Comparison of ENCODE assay signal across 24 cellular contexts in the genomic region with DNA sequence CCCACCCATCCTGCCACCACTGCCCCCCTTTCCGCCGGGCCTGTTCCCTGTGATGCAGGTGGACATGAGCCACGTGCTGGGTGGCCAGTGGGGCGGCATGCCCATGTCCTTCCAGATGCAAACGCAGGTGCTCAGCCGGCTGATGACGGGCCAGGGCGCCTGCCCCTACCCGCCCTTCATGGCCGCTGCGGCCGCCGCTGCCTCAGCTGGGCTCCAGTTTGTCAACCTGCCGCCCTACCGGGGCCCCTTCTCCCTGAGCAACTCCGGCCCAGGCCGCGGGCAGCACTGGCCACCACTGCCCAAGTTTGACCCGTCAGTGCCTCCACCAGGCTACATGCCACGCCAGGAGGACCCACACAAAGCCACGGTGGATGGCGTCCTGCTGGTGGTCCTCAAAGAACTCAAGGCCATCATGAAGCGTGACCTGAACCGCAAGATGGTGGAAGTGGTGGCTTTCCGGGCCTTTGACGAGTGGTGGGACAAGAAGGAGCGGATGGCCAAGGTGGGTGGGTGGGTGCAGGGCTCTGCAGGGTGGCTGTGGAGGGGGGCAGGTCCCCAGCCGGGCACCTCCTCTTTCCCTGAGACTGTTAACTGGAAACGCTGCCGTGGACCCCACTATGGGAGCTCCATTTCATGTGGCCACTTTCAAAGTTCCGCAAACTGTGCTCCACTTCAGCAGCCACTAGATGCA. TPM values are rescaled to one million over a fixed set of nuclear protein-coding genes. Genes with fewer than 3 reads are reported as not detected.
"Had no signal": no experiment of that assay in that cellular context is flagged by ENCODE, and none has a peak within 500 bp of the region (broad histone marks: within the 10 kb centered on the region; RNA-seq: fewer than 3 reads in every experiment).

No MANE protein-coding gene starts in this region.

- H3K9me3 Mint-ChIP-seq: activated B cell treated with CpG ODN at 0.5 μM for 24 hours; activated CD4-positive, alpha-beta memory T cell treated with anti-CD3 and anti-CD28 coated beads, Interleukin-2, amount 10 ng/mL, durations not matched to agents 7 days and 5 days; activated naive CD8-positive, alpha-beta T cell treated with anti-CD3 and anti-CD28 coated beads, Interleukin-2, amount 50 U/mL, for 24 hours; activated T-cell treated with anti-CD3 and anti-CD28 coated beads, Interleukin-2, amount 50 U/mL, for 24 hours; activated T-helper 2 cell treated with anti-CD3 and anti-CD28 coated beads, Interferon-gamma antibody, Interleukin-2, Interleukin-4, amounts not matched to agents 10 μg/mL and 5 μg/mL and 100 μg/mL, durations not matched to agents 14 hours and 24 hours and 36 hours; central memory CD8-positive, alpha-beta T cell; T-helper 2 cell treated with Interferon-gamma antibody and Interleukin-4, amounts not matched to agents 5 μg/mL and 100 μg/mL, for 36 hours had no signal

- H3K4me3 Mint-ChIP-seq: activated B cell treated with CpG ODN at 0.5 μM for 24 hours had no signal

- H3K36me3 ChIP-seq: uterus had no signal

- FAIRE-seq: endometrium, keratinocyte had no signal

- H3K27me3 Mint-ChIP-seq: activated B cell treated with CpG ODN at 0.5 μM for 24 hours; activated CD4-positive, alpha-beta memory T cell treated with anti-CD3 and anti-CD28 coated beads, Interleukin-2, amount 10 ng/mL, durations not matched to agents 7 days and 5 days; activated naive CD8-positive, alpha-beta T cell treated with anti-CD3 and anti-CD28 coated beads, Interleukin-2, amount 50 U/mL, for 24 hours; activated T-cell treated with anti-CD3 and anti-CD28 coated beads, Interleukin-2, amount 50 U/mL, for 24 hours; central memory CD8-positive, alpha-beta T cell had no signal

- H3K27ac ChIP-seq: brain microvascular endothelial cell, coronary artery, tibial nerve, uterus had no signal

- H3K4me3 ChIP-seq: coronary artery, tibial nerve, uterus had no signal

- H3K27ac Mint-ChIP-seq: activated B cell treated with CpG ODN at 0.5 μM for 24 hours had no signal

- H3K27me3 ChIP-seq: brain microvascular endothelial cell, tibial nerve, uterus had no signal

- DNase-seq: activated B cell treated with CpG ODN at 0.5 μM for 24 hours; activated CD4-positive, alpha-beta memory T cell treated with anti-CD3 and anti-CD28 coated beads, Interleukin-2, amount 10 ng/mL, durations not matched to agents 7 days and 5 days; activated CD4-positive, alpha-beta T cell treated with anti-CD3 and anti-CD28 coated beads for 4 hours; activated naive CD4-positive, alpha-beta T cell treated with Interleukin-2 at 50 U/mL for 16 hours; activated naive CD8-positive, alpha-beta T cell treated with anti-CD3 and anti-CD28 coated beads, Interleukin-2, amount 50 U/mL, for 24 hours; activated T-cell treated with anti-CD3 and anti-CD28 coated beads, Interleukin-2, amount 50 U/mL, for 24 hours; anterior cingulate cortex; brain microvascular endothelial cell; erythroblast; foreskin melanocyte; stimulated activated CD4-positive, alpha-beta T cell treated with anti-CD3 and anti-CD28 coated beads, Interleukin-12 subunit alpha, Interleukin-12 subunit beta, amount 100 ng/mL, for 4 hours; stimulated activated CD4-positive, alpha-beta T cell treated with anti-CD3 and anti-CD28 coated beads, Interleukin-1b, Interleukin-23, amount 100 ng/mL, for 48 hours; stimulated activated naive CD8-positive, alpha-beta T cell treated with anti-CD3 and anti-CD28 coated beads, Interleukin-15, Interleukin-2, amounts not matched to agents 100 U/mL and 50 U/mL, for 24 hours; uterus had no signal

- ATAC-seq: activated naive CD8-positive, alpha-beta T cell treated with anti-CD3 and anti-CD28 coated beads, Interleukin-2, amount 50 U/mL, for 24 hours; left lobe of liver; stimulated activated naive CD8-positive, alpha-beta T cell treated with anti-CD3 and anti-CD28 coated beads, Interleukin-15, Interleukin-2, amounts not matched to agents 100 U/mL and 50 U/mL, for 24 hours had no signal

- H3K9me3 ChIP-seq: tibial nerve, uterus had no signal

RNA-seq across cellular contexts. Expression of a gene that starts 44.1 kb away (rescaled TPM):
- total RNA-seq: activated B cell treated with CpG ODN at 0.5 μM for 24 hours; activated CD4-positive, alpha-beta memory T cell treated with anti-CD3 and anti-CD28 coated beads, Interleukin-2, amount 10 ng/mL, durations not matched to agents 7 days and 5 days; activated T-helper 2 cell treated with anti-CD3 and anti-CD28 coated beads, Interferon-gamma antibody, Interleukin-2, Interleukin-4, amounts not matched to agents 10 μg/mL and 5 μg/mL and 100 μg/mL, durations not matched to agents 14 hours and 24 hours and 36 hours; mononuclear cell had no signal
- polyA plus RNA-seq: keratinocyte, neural cell had no signal
